In genomic region chr16:77660311-77660710, GRCh38 we compare ENCODE assay signal across 8 cellular contexts.
DNase-seq lines count a peak whose midpoint lies in the region; ATAC-seq and TF ChIP-seq lines count a peak whose summit lies in the region.

No MANE protein-coding gene starts in this region.

- no peak overlapping the region for H2BK15ac ChIP-seq in mesenchymal stem cell (ENCODE audit: low read depth, poor library complexity, severe bottlenecking)

- H3K4ac ChIP-seq in mesenchymal stem cell (ENCODE audit: low read depth in 1 of 2, low read length in 2 of 2) = no peak overlapping the region

- TF ChIP-seq POLR2A in body of pancreas (IDR thresholded peaks at IDR 0.05) = no peak

- no peak overlapping the region for H2BK120ac ChIP-seq in mesenchymal stem cell (ENCODE audit: low read depth, low read length)

- peak; percentile 6 for DNase-seq in EL
- DNase-seq in NCI-H1694 (lab: John Stamatoyannopoulos, UW) = peak; percentile 3
- no peak for DNase-seq in body of pancreas
- peak; percentile 69 for DNase-seq in mesenchymal stem cell
- no peak for DNase-seq in GM19238 (ENCODE audit: insufficient read length, low spot score)
- no peak for DNase-seq in activated CD4-positive, CD25-positive, alpha-beta regulatory T cell (lab: John Stamatoyannopoulos, UW)
- no peak for DNase-seq in GF-D8 (lab: John Stamatoyannopoulos, UW)

- peaks cover 0 to 6% (median 0%) of the 10 kb centered on the region in 3 donors for H3K9me3 ChIP-seq in body of pancreas
- peaks cover 6% of the 10 kb centered on the region for H3K9me3 ChIP-seq in mesenchymal stem cell (ENCODE audit: control insufficient read depth, low read length)

- H3K36me3 ChIP-seq in body of pancreas (replicated peaks in 1 of 2; ENCODE audit: insufficient read depth in 1 of 2, low read depth in 2 of 2) (no peaks in the 10 kb centered on the region), mesenchymal stem cell (ENCODE audit: control insufficient read depth in 1 of 2, insufficient read depth in 2 of 2, low read depth in 1 of 2, low read length in 2 of 2) (no peaks in the 10 kb centered on the region)

- H2AK5ac ChIP-seq in mesenchymal stem cell (ENCODE audit: low read length, severe bottlenecking) = no peak overlapping the region

- peak overlapping the region; percentile 60 for H3K9ac ChIP-seq in mesenchymal stem cell (ENCODE audit: low read length)

- no peak overlapping the region for H2BK12ac ChIP-seq in mesenchymal stem cell (ENCODE audit: low read length in 2 of 2)

- intact Hi-C loops in body of pancreas (cut with DNase I) = no loop called here

- H3K4me3 ChIP-seq in body of pancreas (no peak overlapping the region), mesenchymal stem cell (ENCODE audit: insufficient read depth in 1 of 2, low read depth in 1 of 2, low read length in 2 of 2) (peak overlapping the region in 1 of 2 experiments; percentile 56)

- no peak overlapping the region for H3K4me2 ChIP-seq in mesenchymal stem cell (ENCODE audit: low read length, poor library complexity, severe bottlenecking)

- no peak overlapping the region for H3K23ac ChIP-seq in mesenchymal stem cell (ENCODE audit: low read length in 2 of 2)

- H2AFZ ChIP-seq in mesenchymal stem cell (ENCODE audit: low read depth, low read length) = no peak overlapping the region

- 26 to 32% methylated on average over 12 of the region's 12 CpGs for WGBS in body of pancreas, 2 donors
- 50% methylated on average over 10 of the region's 12 CpGs for WGBS in mesenchymal stem cell

- no peak overlapping the region for H4K91ac ChIP-seq in mesenchymal stem cell (ENCODE audit: low read length)

- no peak overlapping the region for H4K8ac ChIP-seq in mesenchymal stem cell (ENCODE audit: low read length)

- H3K27me3 ChIP-seq in body of pancreas = no peaks in the 10 kb centered on the region
- peaks cover 0 to 3% of the 10 kb centered on the region in 2 experiments for H3K27me3 ChIP-seq in mesenchymal stem cell (ENCODE audit: control insufficient read depth in 1 of 2, insufficient read depth in 1 of 2, low read length in 2 of 2)

- TF ChIP-seq CTCF in body of pancreas (IDR thresholded peaks at IDR 0.05) = peak in 6 of 7 experiments; percentile 15 to 43 (median 29)

- no peak overlapping the region for H3K14ac ChIP-seq in mesenchymal stem cell (ENCODE audit: low read length in 2 of 2)

- H2BK5ac ChIP-seq in mesenchymal stem cell (ENCODE audit: low read depth, low read length, poor library complexity, severe bottlenecking) = no peak overlapping the region

- H3K18ac ChIP-seq in mesenchymal stem cell (ENCODE audit: low read depth in 1 of 2, low read length in 2 of 2) = no peak overlapping the region

- ATAC-seq in body of pancreas = no peak
- ATAC-seq in GM18517 (IDR thresholded peaks at IDR 0.05; ENCODE audit: unreplicated experiment) = no peak

- no peak overlapping the region for H3K27ac ChIP-seq in body of pancreas
- H3K27ac ChIP-seq in mesenchymal stem cell (ENCODE audit: low read length, poor library complexity, severe bottlenecking) = no peak overlapping the region

- no peaks in the 10 kb centered on the region for H3K79me1 ChIP-seq in mesenchymal stem cell (replicated peaks; ENCODE audit: low read length, poor library complexity, severe bottlenecking)

- H3K4me1 ChIP-seq in body of pancreas = no peaks in the 10 kb centered on the region
- H3K4me1 ChIP-seq in mesenchymal stem cell (ENCODE audit: control insufficient read depth, insufficient read depth, low read depth, low read length) = no peaks in the 10 kb centered on the region

Comparison
In these comparisons a context has a peak if more than half of its experiments do, and no peak if none do; other contexts are left out.
1. DNase-seq: peak in EL (single experiment), NCI-H1694 (single experiment) and mesenchymal stem cell (single experiment); none in body of pancreas (0 of 4), GM19238 (single experiment), activated CD4-positive, CD25-positive, alpha-beta regulatory T cell (0 of 4) and GF-D8 (single experiment).